Comparison of ENCODE assay signal across 9 cellular contexts in genomic region chr12:49061916-49062315, GRCh38. TPM values are rescaled to one million over a fixed set of nuclear protein-coding genes. Genes with fewer than 3 reads are reported as not detected.
DNase-seq lines count a peak whose midpoint lies in the region; ATAC-seq and TF ChIP-seq lines count a peak whose summit lies in the region.
"Not testable (repeated sequence)": the region's sequence is repeated elsewhere in the genome, so short reads cannot be mapped to it uniquely, and the experiment has no call there.
"Had no signal": no experiment of that assay in that cellular context is flagged by ENCODE, and none has a peak within 500 bp of the region (broad histone marks: within the 10 kb centered on the region; RNA-seq: fewer than 3 reads in every experiment).

No MANE protein-coding gene starts in this region.

- H3K9me3 ChIP-seq in DND-41 (ENCODE audit: insufficient read depth, low read length, severe bottlenecking); MG63; mesenchymal stem cell (ENCODE audit: control insufficient read depth, low read length); psoas muscle: not testable (repeated sequence)

- CTCF ChIA-PET in WTC11 (lab: Charles Lee): interaction anchor here (1.2 kb wide), 1 partner anchor 33 kb away, joined by 4 read pairs; the partner anchor contains the start of gene DHH
- CTCF ChIA-PET in MCF 10A (lab: Yijun Ruan, JAX): interaction anchor here (3.2 to 5.3 kb wide), 3 partner anchors 24 to 59 kb away, joined by 20 to 48 read pairs (median 46); no protein-coding TSS in a partner anchor

- not testable (repeated sequence) for H3K27ac ChIP-seq in DND-41 (ENCODE audit: low read length); mesenchymal stem cell (ENCODE audit: low read length, poor library complexity, severe bottlenecking); psoas muscle

- not testable (repeated sequence) for H4K91ac ChIP-seq in mesenchymal stem cell (ENCODE audit: low read length)

- not testable (repeated sequence) for BruUV-seq in MCF 10A (replicated peaks; lab: Mats Ljungman, UMichigan)

- H3K14ac ChIP-seq in mesenchymal stem cell (ENCODE audit: low read length in 2 of 2): not testable (repeated sequence)

- not testable (repeated sequence) for H3K36me3 Mint-ChIP-seq in WTC11; MCF 10A (ENCODE audit: insufficient read depth, unreplicated experiment)
- H3K36me3 Mint-ChIP-seq in activated T-helper 17 cell treated with anti-CD3 and anti-CD28 coated beads, Interleukin-2, amount 50 U/mL, for 72 hours (ENCODE audit: low read depth): peaks cover 53% of the 10 kb centered on the region

- H4K20me1 ChIP-seq in DND-41 (ENCODE audit: insufficient read depth, low read length): peaks cover 26% of the 10 kb centered on the region

- peak overlapping the region; percentile 93; the same call in 1 of the 2 replicates for H2AFZ ChIP-seq in DND-41 (ENCODE audit: low read depth, low read length)
- not testable (repeated sequence) for H2AFZ ChIP-seq in mesenchymal stem cell (ENCODE audit: low read depth, low read length)

- H3K4me1 Mint-ChIP-seq in WTC11 (peaks cover 33% of the 10 kb centered on the region), MCF 10A (ENCODE audit: insufficient read depth, unreplicated experiment) (peaks cover 18% of the 10 kb centered on the region)
- H3K4me1 Mint-ChIP-seq in activated T-helper 17 cell treated with anti-CD3 and anti-CD28 coated beads, Interleukin-2, amount 50 U/mL, for 72 hours: peaks cover 29% of the 10 kb centered on the region

- not testable (repeated sequence) for H3K27ac Mint-ChIP-seq in WTC11; activated T-helper 17 cell treated with anti-CD3 and anti-CD28 coated beads, Interleukin-2, amount 50 U/mL, for 72 hours; MCF 10A (ENCODE audit: low read depth, unreplicated experiment)

- H3K9ac ChIP-seq in DND-41 (ENCODE audit: low read depth, low read length) (peak overlapping the region; percentile 99; the same call in 1 of the 2 replicates), mesenchymal stem cell (ENCODE audit: low read length) (peak overlapping the region; percentile 97)

- H2BK15ac ChIP-seq in mesenchymal stem cell (ENCODE audit: low read depth, poor library complexity, severe bottlenecking): not testable (repeated sequence)

- H2AK5ac ChIP-seq in mesenchymal stem cell (ENCODE audit: low read length, severe bottlenecking): not testable (repeated sequence)

- H4K8ac ChIP-seq in mesenchymal stem cell (ENCODE audit: low read length): not testable (repeated sequence)

- H3K27me3 ChIP-seq in DND-41 (ENCODE audit: insufficient read depth, low read length, poor library complexity); MG63; mesenchymal stem cell (ENCODE audit: control insufficient read depth in 1 of 2, insufficient read depth in 1 of 2, low read length in 2 of 2); psoas muscle (ENCODE audit: insufficient read depth in 3 of 3, low read length in 2 of 3): not testable (repeated sequence)

- peaks cover 48% of the 10 kb centered on the region for H3K79me2 ChIP-seq in DND-41 (ENCODE audit: insufficient read depth, low read length)

- H3K36me3 ChIP-seq in DND-41 (ENCODE audit: insufficient read depth, low read length): peaks cover 41% of the 10 kb centered on the region
- peaks cover 17% of the 10 kb centered on the region for H3K36me3 ChIP-seq in MG63
- H3K36me3 ChIP-seq in mesenchymal stem cell (ENCODE audit: control insufficient read depth in 1 of 2, insufficient read depth in 2 of 2, low read depth in 1 of 2, low read length in 2 of 2); psoas muscle (ENCODE audit: insufficient read depth in 1 of 2, low read depth in 1 of 2): not testable (repeated sequence)

- ATAC-seq in DND-41 (ENCODE audit: insufficient read depth, low read depth); WTC11; activated T-helper 17 cell treated with anti-CD3 and anti-CD28 coated beads, Interleukin-2, amount 50 U/mL, for 72 hours (replicated peaks); psoas muscle: not testable (repeated sequence)

- H3K27me3 Mint-ChIP-seq in WTC11 (ENCODE audit: low read depth); activated T-helper 17 cell treated with anti-CD3 and anti-CD28 coated beads, Interleukin-2, amount 50 U/mL, for 72 hours; MCF 10A (ENCODE audit: insufficient read depth, unreplicated experiment): not testable (repeated sequence)

- H3K79me1 ChIP-seq in mesenchymal stem cell (replicated peaks; ENCODE audit: low read length, poor library complexity, severe bottlenecking): not testable (repeated sequence)

- POLR2A ChIA-PET in WTC11 (lab: Charles Lee): not testable (repeated sequence)
- POLR2A ChIA-PET in MCF 10A (lab: Yijun Ruan, JAX): interaction anchor here (4.4 kb wide), 1 partner anchor 68 kb away, joined by 36 read pairs; the partner anchor contains the start of gene TUBA1B

- 97% methylated on average over 13 of the region's 17 CpGs for WGBS in mesenchymal stem cell
- 89 to 94% (median 89%) methylated on average over 17 of the region's 17 CpGs for WGBS in psoas muscle, 3 donors

- H3K9me3 Mint-ChIP-seq in WTC11; activated T-helper 17 cell treated with anti-CD3 and anti-CD28 coated beads, Interleukin-2, amount 50 U/mL, for 72 hours; MCF 10A (ENCODE audit: unreplicated experiment): not testable (repeated sequence)

- not testable (repeated sequence) for TF ChIP-seq CTCF in DND-41 (IDR thresholded peaks at IDR 0.05; ENCODE audit: borderline replicate concordance, extremely low read depth, low read length, poor library complexity, severe bottlenecking); WTC11 (IDR thresholded peaks at IDR 0.05); MCF 10A (IDR thresholded peaks at IDR 0.05; ENCODE audit: unreplicated experiment); psoas muscle (IDR thresholded peaks at IDR 0.05)

- peak overlapping the region; percentile 99; the same call in 1 of the 2 replicates for H3K4me2 ChIP-seq in DND-41 (ENCODE audit: insufficient read depth, low read length)
- not testable (repeated sequence) for H3K4me2 ChIP-seq in mesenchymal stem cell (ENCODE audit: low read length, poor library complexity, severe bottlenecking)

- H2BK120ac ChIP-seq in mesenchymal stem cell (ENCODE audit: low read depth, low read length): not testable (repeated sequence)

- H3K4me3 Mint-ChIP-seq in WTC11 (peak overlapping the region; percentile 93), MCF 10A (ENCODE audit: unreplicated experiment) (peak overlapping the region; percentile 91)
- peak overlapping the region; percentile 95 for H3K4me3 Mint-ChIP-seq in activated T-helper 17 cell treated with anti-CD3 and anti-CD28 coated beads, Interleukin-2, amount 50 U/mL, for 72 hours

- H3K18ac ChIP-seq in mesenchymal stem cell (ENCODE audit: low read depth in 1 of 2, low read length in 2 of 2): not testable (repeated sequence)

- intact Hi-C loops in MCF 10A (cut with micrococcal nuclease) (loop anchor here (10.0 kb wide), 1 partner anchor 203 kb away; the partner anchor contains the start of gene TUBA1C), psoas muscle (cut with DNase I) (loop anchor here (5.0 to 10.0 kb wide), 3 partner anchors 35 to 173 kb away; no protein-coding TSS in a partner anchor)

- not testable (repeated sequence) for DNase-seq in DND-41; MG63; WTC11 (ENCODE audit: low spot score); MCF 10A (ENCODE audit: unreplicated experiment); mesenchymal stem cell; psoas muscle

- H3K4ac ChIP-seq in mesenchymal stem cell (ENCODE audit: low read depth in 1 of 2, low read length in 2 of 2): not testable (repeated sequence)

- H3K23ac ChIP-seq in mesenchymal stem cell (ENCODE audit: low read length in 2 of 2): not testable (repeated sequence)

- not testable (repeated sequence) for H2BK12ac ChIP-seq in mesenchymal stem cell (ENCODE audit: low read length in 2 of 2)

- not testable (repeated sequence) for H2BK5ac ChIP-seq in mesenchymal stem cell (ENCODE audit: low read depth, low read length, poor library complexity, severe bottlenecking)

- H3K4me1 ChIP-seq in DND-41 (ENCODE audit: insufficient read depth, low read length) (peaks cover 39% of the 10 kb centered on the region), psoas muscle (peaks cover 16% of the 10 kb centered on the region)
- not testable (repeated sequence) for H3K4me1 ChIP-seq in mesenchymal stem cell (ENCODE audit: control insufficient read depth, insufficient read depth, low read depth, low read length)

- H3K4me3 ChIP-seq in DND-41 (ENCODE audit: low read depth in 1 of 2, low read length in 2 of 2) (peak overlapping the region in 1 of 2 experiments; percentile 84; a peak in 1 of 4 replicates), MG63 (peak overlapping the region; percentile 82; the same call in 1 of the 2 replicates), psoas muscle (peak overlapping the region; percentile 99)
- not testable (repeated sequence) for H3K4me3 ChIP-seq in mesenchymal stem cell (ENCODE audit: insufficient read depth in 1 of 2, low read depth in 1 of 2, low read length in 2 of 2)

RNA-seq across cellular contexts. Expression of gene KMT2D, which starts 1.3 kb away (rescaled TPM):
- total RNA-seq in MG63 (2014; rRNA removed; shearing (Covaris generic); ENCODE audit: low replicate concordance): 8.6 and 11.7 TPM in 2 replicates
- total RNA-seq in WTC11 (2021) (100 to 104 TPM (median 101 TPM) in 3 replicates), MCF 10A (2022) (76.9 and 92.5 TPM in 2 replicates), psoas muscle (10 to 100 TPM; 62.6 to 69.8 (median 65.1) TPM)
- total RNA-seq in activated T-helper 17 cell treated with anti-CD3 and anti-CD28 coated beads, Interleukin-2, amount 50 U/mL, for 72 hours: 10 to 100 TPM; 66.8 to 78.6 TPM
- polyA plus RNA-seq in mesenchymal stem cell (2013, experiment 1 of 2): 14.1 TPM
- polyA plus RNA-seq in mesenchymal stem cell (2013, experiment 2 of 2): 11.6 TPM
- 10 to 100 TPM; 10.8 to 65.8 (median 13.9) TPM for polyA plus RNA-seq in psoas muscle

RNA-seq across cellular contexts. Expression of gene RHEBL1, which starts 7.9 kb away (rescaled TPM):
- total RNA-seq in MG63 (2014; rRNA removed; shearing (Covaris generic); ENCODE audit: low replicate concordance): 0.16 TPM in 1 of 2 replicates, not detected in the other
- total RNA-seq in WTC11 (2021) (6.4 to 9.0 TPM (median 6.9 TPM) in 3 replicates), MCF 10A (2022) (0.35 and 0.93 TPM in 2 replicates), psoas muscle (under 1 TPM in 1 of 4 donors, not detected in 3; 0.97 TPM)
- 10 to 100 TPM; 12.2 to 19.3 TPM for total RNA-seq in activated T-helper 17 cell treated with anti-CD3 and anti-CD28 coated beads, Interleukin-2, amount 50 U/mL, for 72 hours
- 0.83 TPM for polyA plus RNA-seq in mesenchymal stem cell (2013, experiment 1 of 2)
- polyA plus RNA-seq in mesenchymal stem cell (2013, experiment 2 of 2): 0.86 TPM
- polyA plus RNA-seq in psoas muscle: 1 to 10 TPM in 1 of 3 donors, under 1 TPM in 2; 0.21 to 1.2 (median 0.57) TPM
- total RNA-seq: ascending aorta had no signal

RNA-seq across cellular contexts. Expression of gene DHH, which starts 32.7 kb away (rescaled TPM):
- not detected in 2 replicates for total RNA-seq in MG63 (2014; rRNA removed; shearing (Covaris generic); ENCODE audit: low replicate concordance)
- total RNA-seq in WTC11 (2021) (0.15 TPM in 1 of 3 replicates, not detected in the others), MCF 10A (2022) (not detected in 2 replicates), psoas muscle (under 1 TPM; 0.07 to 0.43 (median 0.17) TPM)
- under 1 TPM; 0.26 to 0.42 TPM for total RNA-seq in activated T-helper 17 cell treated with anti-CD3 and anti-CD28 coated beads, Interleukin-2, amount 50 U/mL, for 72 hours
- polyA plus RNA-seq in mesenchymal stem cell (2013, experiment 1 of 2): 0.03 TPM
- polyA plus RNA-seq in mesenchymal stem cell (2013, experiment 2 of 2): not detected
- polyA plus RNA-seq in psoas muscle: under 1 TPM; 0.08 to 0.39 (median 0.17) TPM
- total RNA-seq: osteoblast had no signal

RNA-seq across cellular contexts. Expression of gene PRKAG1, which starts 43.3 kb away (rescaled TPM):
- 76.4 and 102 TPM in 2 replicates for total RNA-seq in MG63 (2014; rRNA removed; shearing (Covaris generic); ENCODE audit: low replicate concordance)
- total RNA-seq in WTC11 (2021) (37.9 to 41.6 TPM (median 38.0 TPM) in 3 replicates), MCF 10A (2022) (80.3 and 84.6 TPM in 2 replicates), psoas muscle (10 to 100 TPM; 49.5 to 91.6 (median 70.6) TPM)
- total RNA-seq in activated T-helper 17 cell treated with anti-CD3 and anti-CD28 coated beads, Interleukin-2, amount 50 U/mL, for 72 hours: 10 to 100 TPM; 47.1 to 62.7 TPM
- 62.2 TPM for polyA plus RNA-seq in mesenchymal stem cell (2013, experiment 1 of 2)
- 63.2 TPM for polyA plus RNA-seq in mesenchymal stem cell (2013, experiment 2 of 2)
- polyA plus RNA-seq in psoas muscle: 100 to 1,000 TPM in 1 of 3 donors, 10 to 100 TPM in 2; 67.5 to 105 (median 86.5) TPM

RNA-seq across cellular contexts. Expression of gene LMBR1L, which starts 48.7 kb away (rescaled TPM):
- 20.5 and 28.4 TPM in 2 replicates for total RNA-seq in MG63 (2014; rRNA removed; shearing (Covaris generic); ENCODE audit: low replicate concordance)
- total RNA-seq in WTC11 (2021) (52.8 to 78.2 TPM (median 53.1 TPM) in 3 replicates), MCF 10A (2022) (27.8 and 35.7 TPM in 2 replicates), psoas muscle (10 to 100 TPM; 13.3 to 27.3 (median 21.3) TPM)
- total RNA-seq in activated T-helper 17 cell treated with anti-CD3 and anti-CD28 coated beads, Interleukin-2, amount 50 U/mL, for 72 hours: 100 to 1,000 TPM in 1 of 2 donors, 10 to 100 TPM in 1; 56.8 to 105 TPM
- 33.9 TPM for polyA plus RNA-seq in mesenchymal stem cell (2013, experiment 1 of 2)
- 30.6 TPM for polyA plus RNA-seq in mesenchymal stem cell (2013, experiment 2 of 2)
- 10 to 100 TPM; 13.3 to 16.8 (median 14.1) TPM for polyA plus RNA-seq in psoas muscle
